Comparison of ENCODE assay signal across 20 cellular contexts in the genomic region with DNA sequence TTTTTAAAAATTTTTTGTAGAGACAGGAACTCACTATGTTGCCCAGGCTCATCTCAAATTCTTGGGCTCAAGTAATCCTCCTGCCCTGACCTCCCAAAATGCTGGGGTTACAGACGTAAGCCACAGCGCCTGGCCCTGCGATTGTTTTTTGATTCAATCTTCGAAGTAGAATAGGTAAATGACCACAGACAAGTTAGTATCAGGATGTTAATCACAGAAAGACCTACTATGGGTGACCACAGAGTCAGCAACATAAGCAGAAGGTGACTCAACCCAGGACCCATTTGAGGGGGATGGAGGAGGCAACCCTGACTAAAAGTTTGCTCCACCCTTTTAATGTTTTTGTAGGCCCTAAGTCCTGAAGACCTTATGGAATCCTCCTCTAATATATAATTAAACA. TPM values are rescaled to one million over a fixed set of nuclear protein-coding genes. Genes with fewer than 3 reads are reported as not detected.
DNase-seq lines count a peak whose midpoint lies in the region; ATAC-seq and TF ChIP-seq lines count a peak whose summit lies in the region.
"Had no signal": no experiment of that assay in that cellular context is flagged by ENCODE, and none has a peak within 500 bp of the region (broad histone marks: within the 10 kb centered on the region; RNA-seq: fewer than 3 reads in every experiment).

No MANE protein-coding gene starts in this region.

- whole genome bisulfite sequencing in IMR-90 (ENCODE audit: extremely low coverage in 2 of 2, insufficient read length in 1 of 2), 2 experiments = no CpG with 5 or more reads among the region's 4 CpGs

- H3K4me1 ChIP-seq in IMR-90 (ENCODE audit: control insufficient read depth, insufficient read depth, low read length) (peaks cover 16% of the 10 kb centered on the region), ascending aorta (no peaks in the 10 kb centered on the region)
- H3K4me1 ChIP-seq: left ventricle myocardium inferior, right atrium auricular region had no signal

- H3K36me3 ChIP-seq in IMR-90 (ENCODE audit: control insufficient read depth, insufficient read depth, low read length) (no peaks in the 10 kb centered on the region), ascending aorta (no peaks in the 10 kb centered on the region)
- H3K36me3 ChIP-seq: left ventricle myocardium inferior, MG63, right atrium auricular region, upper lobe of right lung had no signal

- H3K23ac ChIP-seq in IMR-90 (ENCODE audit: low read depth, low read length) = no peak overlapping the region

- no peak overlapping the region for H3K56ac ChIP-seq in IMR-90 (ENCODE audit: extremely low read depth, insufficient read depth, low read length)

- TF ChIP-seq RAD21 in IMR-90 (IDR thresholded peaks at IDR 0.05; ENCODE audit: low read length) = no peak

- peaks cover 2% of the 10 kb centered on the region; the same call in 1 of the 2 replicates for H3K27me3 ChIP-seq in IMR-90 (ENCODE audit: control insufficient read depth, insufficient read depth, low read length)
- H3K27me3 ChIP-seq in ascending aorta = no peaks in the 10 kb centered on the region
- H3K27me3 ChIP-seq: right atrium auricular region, upper lobe of right lung had no signal

- no TSS peak for BruUV-seq in IMR-90 (replicated peaks; lab: Mats Ljungman, UMichigan)

- peak overlapping the region; percentile 18; the same call in 1 of the 2 replicates for H2AK5ac ChIP-seq in IMR-90 (ENCODE audit: low read depth, low read length)

- H4K20me1 ChIP-seq in IMR-90 (ENCODE audit: insufficient read depth, low read length) = no peaks in the 10 kb centered on the region

- intact Hi-C loops in activated naive CD4-positive, alpha-beta T cell treated with anti-CD3 and anti-CD28 coated beads for 36 hours (cut with micrococcal nuclease) = no loop called here
- intact Hi-C loops in IMR-90 (cut with micrococcal nuclease) (no loop called here), ascending aorta (cut with DNase I) (no loop called here)

- H4K5ac ChIP-seq in IMR-90 (ENCODE audit: low read depth, low read length) = no peak overlapping the region

- peaks cover 18% of the 10 kb centered on the region for H3K9me1 ChIP-seq in IMR-90 (ENCODE audit: insufficient read depth, low read length)

- DNase-seq in activated naive CD4-positive, alpha-beta T cell treated with anti-CD3 and anti-CD28 coated beads for 36 hours = peak; percentile 37
- DNase-seq in activated naive CD4-positive, alpha-beta T cell treated with anti-CD3 and anti-CD28 coated beads, Interleukin-2, amount 50 U/mL, for 16 hours = no peak
- DNase-seq in IMR-90 (no peak), caudate nucleus (lab: John Stamatoyannopoulos, UW) (no peak), ascending aorta (ENCODE audit: low spot score in 2 of 2) (no peak)
- no peak for DNase-seq in stimulated activated naive CD8-positive, alpha-beta T cell treated with anti-CD3 and anti-CD28 coated beads, Interleukin-15, Interleukin-2, amounts not matched to agents 100 U/mL and 50 U/mL, for 24 hours
- DNase-seq: amygdala; Calu3; central memory CD4-positive, alpha-beta T cell; effector CD8-positive, alpha-beta T cell; glutamatergic neuron; HCEC 1CT; left ventricle myocardium inferior; MG63; NCI-H187; NCI-H345; occipital lobe; upper lobe of right lung had no signal

- H3K4me3 ChIP-seq in IMR-90 (ENCODE audit: insufficient read depth, low read depth, low read length) = no peak overlapping the region
- no peak overlapping the region for H3K4me3 ChIP-seq in ascending aorta
- H3K4me3 ChIP-seq: left ventricle myocardium inferior, MG63, right atrium auricular region, upper lobe of right lung had no signal

- TF ChIP-seq POLR2A in IMR-90 (IDR thresholded peaks at IDR 0.05; ENCODE audit: low read depth, low read length) = no peak

- H3K27ac Mint-ChIP-seq in activated naive CD4-positive, alpha-beta T cell treated with anti-CD3 and anti-CD28 coated beads for 36 hours = no peak overlapping the region
- peak overlapping the region; percentile 87 for H3K27ac Mint-ChIP-seq in activated T-helper 17 cell treated with anti-CD3 and anti-CD28 coated beads, Interleukin-2, amount 50 U/mL, for 72 hours

- H3K18ac ChIP-seq in IMR-90 (ENCODE audit: low read depth, low read length) = no peak overlapping the region

- POLR2A ChIA-PET in IMR-90 (lab: Charles Lee; ENCODE audit: unreplicated experiment) = interaction anchor here (0.5 kb wide), 1 partner anchor 537 kb away, joined by 3 read pairs; no protein-coding TSS in a partner anchor

- no peak overlapping the region for H3K9ac ChIP-seq in IMR-90 (ENCODE audit: low read depth, low read length)

- H3K27ac ChIP-seq in IMR-90 (ENCODE audit: insufficient read depth, low read length) (no peak overlapping the region), caudate nucleus (ENCODE audit: low read depth, low read length) (no peak overlapping the region), ascending aorta (no peak overlapping the region)
- H3K27ac ChIP-seq: left ventricle myocardium inferior, right atrium auricular region, upper lobe of right lung had no signal

- H2BK5ac ChIP-seq in IMR-90 (ENCODE audit: low read depth, low read length, poor library complexity, severe bottlenecking) = no peak overlapping the region

- H3K79me1 ChIP-seq in IMR-90 (ENCODE audit: low read depth in 1 of 2, low read length in 2 of 2) = no peaks in the 10 kb centered on the region

- H3K14ac ChIP-seq in IMR-90 (replicated peaks; ENCODE audit: low read depth, low read length) = no peak overlapping the region

- H3K9me3 Mint-ChIP-seq in activated naive CD4-positive, alpha-beta T cell treated with anti-CD3 and anti-CD28 coated beads for 36 hours = no peaks in the 10 kb centered on the region
- H3K9me3 Mint-ChIP-seq in activated T-helper 17 cell treated with anti-CD3 and anti-CD28 coated beads, Interleukin-2, amount 50 U/mL, for 72 hours = no peaks in the 10 kb centered on the region

- dilution Hi-C loops in IMR-90 (cut with HindIII; ENCODE audit: low sequenced_read_pairs, unreplicated experiment) = no loop called here

- TF ChIP-seq CTCF in IMR-90 (conservative IDR thresholded peaks at IDR 0.05; ENCODE audit: low read depth, low read length) = no peak
- no peak for TF ChIP-seq CTCF in ascending aorta (IDR thresholded peaks at IDR 0.05)

- ATAC-seq in IMR-90 (ENCODE audit: low read depth) = no peak
- peak; percentile 70 for ATAC-seq in activated T-helper 17 cell treated with anti-CD3 and anti-CD28 coated beads, Interleukin-2, amount 50 U/mL, for 72 hours (replicated peaks)
- peak; percentile 40 for ATAC-seq in stimulated activated naive CD8-positive, alpha-beta T cell treated with anti-CD3 and anti-CD28 coated beads, Interleukin-15, Interleukin-2, amounts not matched to agents 100 U/mL and 50 U/mL, for 24 hours
- ATAC-seq: upper lobe of right lung had no signal

- H2BK20ac ChIP-seq in IMR-90 (ENCODE audit: low read depth, low read length) = no peak overlapping the region

- in situ Hi-C loops in IMR-90 (cut with MboI; ENCODE audit: low sequenced_read_pairs) = no loop called here

- no peak overlapping the region for H2BK120ac ChIP-seq in IMR-90 (ENCODE audit: low read depth, low read length)

- no peaks in the 10 kb centered on the region for H3K36me3 Mint-ChIP-seq in activated naive CD4-positive, alpha-beta T cell treated with anti-CD3 and anti-CD28 coated beads for 36 hours (ENCODE audit: low read depth)
- H3K36me3 Mint-ChIP-seq in activated T-helper 17 cell treated with anti-CD3 and anti-CD28 coated beads, Interleukin-2, amount 50 U/mL, for 72 hours (ENCODE audit: low read depth) = no peaks in the 10 kb centered on the region

- H3K4me3 Mint-ChIP-seq in activated naive CD4-positive, alpha-beta T cell treated with anti-CD3 and anti-CD28 coated beads for 36 hours = no peak overlapping the region
- H3K4me3 Mint-ChIP-seq in activated T-helper 17 cell treated with anti-CD3 and anti-CD28 coated beads, Interleukin-2, amount 50 U/mL, for 72 hours = peak overlapping the region; percentile 43

- H3K27me3 Mint-ChIP-seq in activated naive CD4-positive, alpha-beta T cell treated with anti-CD3 and anti-CD28 coated beads for 36 hours (ENCODE audit: low read depth) = no peaks in the 10 kb centered on the region
- H3K27me3 Mint-ChIP-seq in activated T-helper 17 cell treated with anti-CD3 and anti-CD28 coated beads, Interleukin-2, amount 50 U/mL, for 72 hours = no peaks in the 10 kb centered on the region

- no peak overlapping the region for H2AFZ ChIP-seq in IMR-90 (replicated peaks; ENCODE audit: low read length, poor library complexity)

- CTCF ChIA-PET in activated naive CD4-positive, alpha-beta T cell treated with anti-CD3 and anti-CD28 coated beads for 36 hours (lab: Charles Lee) = interaction anchor here (0.7 to 4.6 kb wide), 4 partner anchors 11 to 105 kb away, joined by 3 to 19 read pairs (median 5); no protein-coding TSS in a partner anchor
- CTCF ChIA-PET in IMR-90 (lab: Yijun Ruan, JAX) = no interaction called here

- no peak overlapping the region for H4K91ac ChIP-seq in IMR-90 (ENCODE audit: insufficient read depth, low read depth, low read length)

- H2BK15ac ChIP-seq in IMR-90 (ENCODE audit: low read depth, low read length) = no peak overlapping the region

- no peak overlapping the region for H2AK9ac ChIP-seq in IMR-90 (replicated peaks; ENCODE audit: low read depth, low read length, poor library complexity)

- H3K4me1 Mint-ChIP-seq in activated naive CD4-positive, alpha-beta T cell treated with anti-CD3 and anti-CD28 coated beads for 36 hours (ENCODE audit: low read depth) = peaks cover 69% of the 10 kb centered on the region
- H3K4me1 Mint-ChIP-seq in activated T-helper 17 cell treated with anti-CD3 and anti-CD28 coated beads, Interleukin-2, amount 50 U/mL, for 72 hours = peaks cover 35% of the 10 kb centered on the region

- 0 out of 2 replicates have a peak overlapping the region, but pooled peaks have one; percentile 14 for H3K4ac ChIP-seq in IMR-90 (ENCODE audit: low read depth, low read length)

- H3K9me3 ChIP-seq in IMR-90 (ENCODE audit: control insufficient read depth, insufficient read depth, low read length) (no peaks in the 10 kb centered on the region), ascending aorta (no peaks in the 10 kb centered on the region)
- H3K9me3 ChIP-seq: left ventricle myocardium inferior, MG63, right atrium auricular region, upper lobe of right lung had no signal

- no peak overlapping the region for H3K4me2 ChIP-seq in IMR-90 (ENCODE audit: low read depth, low read length)

- no peak overlapping the region for H4K8ac ChIP-seq in IMR-90 (ENCODE audit: low read depth in 2 of 2, low read length in 2 of 2)

TF ChIP-seq in IMR-90, 13 proteins besides CTCF, POLR2A, EP300 and RAD21 (continues in another document):
- TF ChIP-seq BHLHE40 (IDR thresholded peaks at IDR 0.05; ENCODE audit: low read depth, low read length) (no peak), MAZ (IDR thresholded peaks at IDR 0.05; ENCODE audit: borderline replicate concordance, low read depth, low read length) (no peak), MAFK (IDR thresholded peaks at IDR 0.05; ENCODE audit: low read depth, low read length) (no peak)

RNA-seq across cellular contexts. Expression of gene USP3, which starts 10.0 kb away (rescaled TPM):
- 10 to 100 TPM; 49.9 to 52.2 TPM for total RNA-seq in activated naive CD4-positive, alpha-beta T cell treated with anti-CD3 and anti-CD28 coated beads for 36 hours
- total RNA-seq in IMR-90 (2012; rRNA removed) = 46.7 and 52.3 TPM in 2 replicates
- polyA plus RNA-seq in IMR-90 (2012; rRNA removed) = 13.7 and 17.3 TPM in 2 replicates
- 6.2 and 15.2 TPM in 2 replicates for polyA plus RNA-seq in IMR-90 (2012; cell fraction: cytosol; rRNA removed)
- polyA plus RNA-seq in IMR-90 (2012; cell fraction: nucleus; rRNA removed; ENCODE audit: low replicate concordance) = 23.8 and 84.1 TPM in 2 replicates
- total RNA-seq in activated T-helper 17 cell treated with anti-CD3 and anti-CD28 coated beads, Interleukin-2, amount 50 U/mL, for 72 hours = 100 to 1,000 TPM in 1 of 2 donors, 10 to 100 TPM in 1; 60.9 to 102 TPM
- 61.9 TPM for total RNA-seq in ascending aorta
